ENCODE assay signal across 8 cellular contexts in the genomic region with DNA sequence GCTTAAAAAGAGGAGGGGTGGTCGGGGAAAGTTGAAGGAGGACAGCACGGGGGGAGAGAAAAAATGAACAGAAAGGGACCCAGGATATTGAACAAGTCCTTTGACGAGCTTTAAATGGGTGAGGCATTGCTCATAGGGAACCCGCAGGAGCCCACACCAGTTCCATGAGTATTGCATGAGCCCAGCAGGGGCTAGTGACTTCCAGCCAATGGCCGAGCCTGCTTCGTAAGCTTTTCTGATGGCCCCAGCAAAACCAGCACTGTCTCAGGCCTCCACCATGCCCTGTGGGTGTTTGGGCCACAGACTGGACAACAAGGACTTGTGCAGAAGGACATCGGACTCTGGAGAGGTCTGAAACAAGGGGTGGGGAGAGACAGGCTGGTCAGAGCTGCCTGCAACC.
DNase-seq lines count a peak whose midpoint lies in the region; ATAC-seq and TF ChIP-seq lines count a peak whose summit lies in the region.

No MANE protein-coding gene starts in this region.

- H3K4me3 Mint-ChIP-seq in GM23338, result no peak overlapping the region

- no peaks in the 10 kb centered on the region for H3K27me3 ChIP-seq in GM23338 (ENCODE audit: insufficient read depth)
- H3K27me3 ChIP-seq in foreskin keratinocyte, result no peaks in the 10 kb centered on the region
- H3K27me3 ChIP-seq in gastrocnemius medialis, result no peaks in the 10 kb centered on the region

- H3F3A ChIP-seq in GM23338 (replicated peaks; ENCODE audit: low read depth), result no peaks in the 10 kb centered on the region

- H3K27me3 Mint-ChIP-seq in GM23338 (ENCODE audit: insufficient read depth, low read depth, poor library complexity), result peaks cover 6% of the 10 kb centered on the region

- peaks cover 6% of the 10 kb centered on the region; the same call in 2 of the 3 replicates for H3K36me3 Mint-ChIP-seq in GM23338 (ENCODE audit: low read depth)

- peak overlapping the region; percentile 66; the same call in 1 of the 2 replicates for H2AFZ ChIP-seq in GM23338

- peaks cover 5% of the 10 kb centered on the region; the same call in 2 of the 3 replicates for H3K9me3 Mint-ChIP-seq in GM23338

- H3K4me1 Mint-ChIP-seq in GM23338, result peaks cover 31% of the 10 kb centered on the region

- H3K4me2 ChIP-seq in GM23338, result no peak overlapping the region

- intact Hi-C loops in gastrocnemius medialis (cut with DNase I; ENCODE audit: low total_unique reads), result no loop called here

- H3K9me3 ChIP-seq in gastrocnemius medialis, result no peaks in the 10 kb centered on the region

- no peak for TF ChIP-seq CTCF in GM23338 (conservative IDR thresholded peaks at IDR 0.05; ENCODE audit: low read depth in 2 of 2)
- no peak for TF ChIP-seq CTCF in foreskin keratinocyte (conservative IDR thresholded peaks at IDR 0.05)
- no peak for TF ChIP-seq CTCF in gastrocnemius medialis (IDR thresholded peaks at IDR 0.05 in 4 of 5, conservative IDR thresholded peaks at IDR 0.05 in 1 of 5)

- DNase-seq in GM23338 (ENCODE audit: low spot score) (no peak), SW480 (ENCODE audit: low spot score) (peak; percentile 71), foreskin keratinocyte (no peak), gastrocnemius medialis (no peak), NCI-H2081 treated with DMSO at 0.1 percent for 48 hours (lab: John Stamatoyannopoulos, UW) (no peak), NCI-H2196 (lab: John Stamatoyannopoulos, UW; ENCODE audit: unreplicated experiment) (no peak), D341Med (ENCODE audit: low spot score) (no peak)

- in situ Hi-C loops in gastrocnemius medialis (cut with MboI; ENCODE audit: low sequenced_read_pairs in 4 of 4), result no loop called here

- H3K79me2 ChIP-seq in GM23338 (replicated peaks; ENCODE audit: insufficient read depth), result no peaks in the 10 kb centered on the region

- no peak overlapping the region for H3K27ac ChIP-seq in GM23338 (ENCODE audit: low read depth)
- H3K27ac ChIP-seq in foreskin keratinocyte, result peak overlapping the region; percentile 54
- H3K27ac ChIP-seq in gastrocnemius medialis, result peak overlapping the region; percentile 63 to 77 (median 70)

- 0 out of 2 replicates have a peak, but pooled peaks cover 3% of the 10 kb centered on the region for H3K9me2 ChIP-seq in GM23338 (ENCODE audit: insufficient read depth)

- no peak overlapping the region for H3K27ac Mint-ChIP-seq in GM23338

- H3K4me3 ChIP-seq in GM23338, result no peak overlapping the region
- no peak overlapping the region for H3K4me3 ChIP-seq in gastrocnemius medialis

- TF ChIP-seq POLR2A in gastrocnemius medialis (IDR thresholded peaks at IDR 0.05), result no peak

- peaks cover 23% of the 10 kb centered on the region for H3K4me1 ChIP-seq in GM23338 (ENCODE audit: insufficient read depth)
- peaks cover 69% of the 10 kb centered on the region for H3K4me1 ChIP-seq in foreskin keratinocyte
- peaks cover 30 to 35% of the 10 kb centered on the region in 2 donors for H3K4me1 ChIP-seq in gastrocnemius medialis

- no peak; the same call in 2 of the 3 replicates for ATAC-seq in GM23338
- no peak for ATAC-seq in foreskin keratinocyte
- no peak for ATAC-seq in gastrocnemius medialis
- no peak for ATAC-seq in HG03097 (IDR thresholded peaks at IDR 0.05; ENCODE audit: low FRiP score, unreplicated experiment)

- no peaks in the 10 kb centered on the region for H3K36me3 ChIP-seq in GM23338 (ENCODE audit: insufficient read depth)
- H3K36me3 ChIP-seq in gastrocnemius medialis, result no peaks in the 10 kb centered on the region

- H4K20me1 ChIP-seq in GM23338 (replicated peaks; ENCODE audit: insufficient read depth), result no peaks in the 10 kb centered on the region

TF ChIP-seq in GM23338, 12 proteins besides CTCF, POLR2A, EP300 and RAD21 (continues in another document):
- TF ChIP-seq, protein P1, sequence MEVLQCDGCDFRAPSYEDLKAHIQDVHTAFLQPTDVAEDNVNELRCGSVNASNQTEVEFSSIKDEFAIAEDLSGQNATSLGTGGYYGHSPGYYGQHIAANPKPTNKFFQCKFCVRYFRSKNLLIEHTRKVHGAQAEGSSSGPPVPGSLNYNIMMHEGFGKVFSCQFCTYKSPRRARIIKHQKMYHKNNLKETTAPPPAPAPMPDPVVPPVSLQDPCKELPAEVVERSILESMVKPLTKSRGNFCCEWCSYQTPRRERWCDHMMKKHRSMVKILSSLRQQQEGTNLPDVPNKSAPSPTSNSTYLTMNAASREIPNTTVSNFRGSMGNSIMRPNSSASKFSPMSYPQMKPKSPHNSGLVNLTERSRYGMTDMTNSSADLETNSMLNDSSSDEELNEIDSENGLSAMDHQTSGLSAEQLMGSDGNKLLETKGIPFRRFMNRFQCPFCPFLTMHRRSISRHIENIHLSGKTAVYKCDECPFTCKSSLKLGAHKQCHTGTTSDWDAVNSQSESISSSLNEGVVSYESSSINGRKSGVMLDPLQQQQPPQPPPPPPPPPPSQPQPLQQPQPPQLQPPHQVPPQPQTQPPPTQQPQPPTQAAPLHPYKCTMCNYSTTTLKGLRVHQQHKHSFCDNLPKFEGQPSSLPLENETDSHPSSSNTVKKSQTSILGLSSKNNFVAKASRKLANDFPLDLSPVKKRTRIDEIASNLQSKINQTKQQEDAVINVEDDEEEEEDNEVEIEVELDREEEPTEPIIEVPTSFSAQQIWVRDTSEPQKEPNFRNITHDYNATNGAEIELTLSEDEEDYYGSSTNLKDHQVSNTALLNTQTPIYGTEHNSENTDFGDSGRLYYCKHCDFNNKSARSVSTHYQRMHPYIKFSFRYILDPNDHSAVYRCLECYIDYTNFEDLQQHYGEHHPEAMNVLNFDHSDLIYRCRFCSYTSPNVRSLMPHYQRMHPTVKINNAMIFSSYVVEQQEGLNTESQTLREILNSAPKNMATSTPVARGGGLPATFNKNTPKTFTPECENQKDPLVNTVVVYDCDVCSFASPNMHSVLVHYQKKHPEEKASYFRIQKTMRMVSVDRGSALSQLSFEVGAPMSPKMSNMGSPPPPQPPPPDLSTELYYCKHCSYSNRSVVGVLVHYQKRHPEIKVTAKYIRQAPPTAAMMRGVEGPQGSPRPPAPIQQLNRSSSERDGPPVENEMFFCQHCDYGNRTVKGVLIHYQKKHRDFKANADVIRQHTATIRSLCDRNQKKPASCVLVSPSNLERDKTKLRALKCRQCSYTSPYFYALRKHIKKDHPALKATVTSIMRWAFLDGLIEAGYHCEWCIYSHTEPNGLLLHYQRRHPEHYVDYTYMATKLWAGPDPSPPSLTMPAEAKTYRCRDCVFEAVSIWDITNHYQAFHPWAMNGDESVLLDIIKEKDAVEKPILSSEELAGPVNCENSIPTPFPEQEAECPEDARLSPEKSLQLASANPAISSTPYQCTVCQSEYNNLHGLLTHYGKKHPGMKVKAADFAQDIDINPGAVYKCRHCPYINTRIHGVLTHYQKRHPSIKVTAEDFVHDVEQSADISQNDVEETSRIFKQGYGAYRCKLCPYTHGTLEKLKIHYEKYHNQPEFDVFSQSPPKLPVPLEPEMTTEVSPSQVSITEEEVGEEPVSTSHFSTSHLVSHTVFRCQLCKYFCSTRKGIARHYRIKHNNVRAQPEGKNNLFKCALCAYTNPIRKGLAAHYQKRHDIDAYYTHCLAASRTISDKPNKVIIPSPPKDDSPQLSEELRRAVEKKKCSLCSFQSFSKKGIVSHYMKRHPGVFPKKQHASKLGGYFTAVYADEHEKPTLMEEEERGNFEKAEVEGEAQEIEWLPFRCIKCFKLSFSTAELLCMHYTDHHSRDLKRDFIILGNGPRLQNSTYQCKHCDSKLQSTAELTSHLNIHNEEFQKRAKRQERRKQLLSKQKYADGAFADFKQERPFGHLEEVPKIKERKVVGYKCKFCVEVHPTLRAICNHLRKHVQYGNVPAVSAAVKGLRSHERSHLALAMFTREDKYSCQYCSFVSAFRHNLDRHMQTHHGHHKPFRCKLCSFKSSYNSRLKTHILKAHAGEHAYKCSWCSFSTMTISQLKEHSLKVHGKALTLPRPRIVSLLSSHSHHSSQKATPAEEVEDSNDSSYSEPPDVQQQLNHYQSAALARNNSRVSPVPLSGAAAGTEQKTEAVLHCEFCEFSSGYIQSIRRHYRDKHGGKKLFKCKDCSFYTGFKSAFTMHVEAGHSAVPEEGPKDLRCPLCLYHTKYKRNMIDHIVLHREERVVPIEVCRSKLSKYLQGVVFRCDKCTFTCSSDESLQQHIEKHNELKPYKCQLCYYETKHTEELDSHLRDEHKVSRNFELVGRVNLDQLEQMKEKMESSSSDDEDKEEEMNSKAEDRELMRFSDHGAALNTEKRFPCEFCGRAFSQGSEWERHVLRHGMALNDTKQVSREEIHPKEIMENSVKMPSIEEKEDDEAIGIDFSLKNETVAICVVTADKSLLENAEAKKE (CRISPR knock-in tag; IDR thresholded peaks at IDR 0.05), result no peak
- TF ChIP-seq JUNB (IDR thresholded peaks at IDR 0.05; ENCODE audit: unreplicated experiment), result no peak
- TF ChIP-seq ZNF331 (CRISPR knock-in tag; IDR thresholded peaks at IDR 0.05; ENCODE audit: low read depth), result no peak
- no peak for TF ChIP-seq POLR2AphosphoS5 (IDR thresholded peaks at IDR 0.05; ENCODE audit: low read depth)
- TF ChIP-seq EZH2phosphoT487 (IDR thresholded peaks at IDR 0.05; ENCODE audit: unreplicated experiment), result no peak
- TF ChIP-seq, protein P2, sequence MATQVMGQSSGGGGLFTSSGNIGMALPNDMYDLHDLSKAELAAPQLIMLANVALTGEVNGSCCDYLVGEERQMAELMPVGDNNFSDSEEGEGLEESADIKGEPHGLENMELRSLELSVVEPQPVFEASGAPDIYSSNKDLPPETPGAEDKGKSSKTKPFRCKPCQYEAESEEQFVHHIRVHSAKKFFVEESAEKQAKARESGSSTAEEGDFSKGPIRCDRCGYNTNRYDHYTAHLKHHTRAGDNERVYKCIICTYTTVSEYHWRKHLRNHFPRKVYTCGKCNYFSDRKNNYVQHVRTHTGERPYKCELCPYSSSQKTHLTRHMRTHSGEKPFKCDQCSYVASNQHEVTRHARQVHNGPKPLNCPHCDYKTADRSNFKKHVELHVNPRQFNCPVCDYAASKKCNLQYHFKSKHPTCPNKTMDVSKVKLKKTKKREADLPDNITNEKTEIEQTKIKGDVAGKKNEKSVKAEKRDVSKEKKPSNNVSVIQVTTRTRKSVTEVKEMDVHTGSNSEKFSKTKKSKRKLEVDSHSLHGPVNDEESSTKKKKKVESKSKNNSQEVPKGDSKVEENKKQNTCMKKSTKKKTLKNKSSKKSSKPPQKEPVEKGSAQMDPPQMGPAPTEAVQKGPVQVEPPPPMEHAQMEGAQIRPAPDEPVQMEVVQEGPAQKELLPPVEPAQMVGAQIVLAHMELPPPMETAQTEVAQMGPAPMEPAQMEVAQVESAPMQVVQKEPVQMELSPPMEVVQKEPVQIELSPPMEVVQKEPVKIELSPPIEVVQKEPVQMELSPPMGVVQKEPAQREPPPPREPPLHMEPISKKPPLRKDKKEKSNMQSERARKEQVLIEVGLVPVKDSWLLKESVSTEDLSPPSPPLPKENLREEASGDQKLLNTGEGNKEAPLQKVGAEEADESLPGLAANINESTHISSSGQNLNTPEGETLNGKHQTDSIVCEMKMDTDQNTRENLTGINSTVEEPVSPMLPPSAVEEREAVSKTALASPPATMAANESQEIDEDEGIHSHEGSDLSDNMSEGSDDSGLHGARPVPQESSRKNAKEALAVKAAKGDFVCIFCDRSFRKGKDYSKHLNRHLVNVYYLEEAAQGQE (IDR thresholded peaks at IDR 0.05; ENCODE audit: unreplicated experiment), result no peak
- TF ChIP-seq CREB1 (CRISPR knock-in tag; IDR thresholded peaks at IDR 0.05; ENCODE audit: low read depth), result no peak
- no peak for TF ChIP-seq ZNF114 (CRISPR knock-in tag; IDR thresholded peaks at IDR 0.05)
